17 cellular contexts compared by ENCODE assay signal in genomic region chr4:184949020-184949419, GRCh38.
A peak's percentile ranks its signal among the peaks of the same experiment; 100 is the strongest.
DNase-seq lines count a peak whose midpoint lies in the region; ATAC-seq and TF ChIP-seq lines count a peak whose summit lies in the region.
"Had no signal": no experiment of that assay in that cellular context is flagged by ENCODE, and none has a peak within 500 bp of the region (broad histone marks: within the 10 kb centered on the region; RNA-seq: fewer than 3 reads in every experiment).

No MANE protein-coding gene starts in this region.

- peak overlapping the region; percentile 7 to 66 (median 37); a peak in 19 of 22 replicates for H3K4me2 ChIP-seq in BLaER1 treated with 17β-estradiol and CSF1 and Interleukin-3, amounts not matched to agents 10 nM and 100 nM
- H3K4me2 ChIP-seq in GM23248 (ENCODE audit: unreplicated experiment): no peak overlapping the region

- H3K4me1 ChIP-seq in BLaER1 treated with 17β-estradiol and CSF1 and Interleukin-3, amounts not matched to agents 10 nM and 100 nM: peaks cover 14 to 34% (median 22%) of the 10 kb centered on the region in 10 experiments; a peak in 19 of 20 replicates
- no peaks in the 10 kb centered on the region for H3K4me1 ChIP-seq in endodermal cell (ENCODE audit: control insufficient read depth, insufficient read depth, low read length)
- H3K4me1 ChIP-seq in right lobe of liver: peaks cover 0 to 11% (median 3%) of the 10 kb centered on the region in 4 donors
- no peaks in the 10 kb centered on the region for H3K4me1 ChIP-seq in GM23248 (ENCODE audit: insufficient read depth)

- H3K27ac ChIP-seq in BLaER1 treated with 17β-estradiol and CSF1 and Interleukin-3, amounts not matched to agents 10 nM and 100 nM: no peak overlapping the region
- no peak overlapping the region for H3K27ac ChIP-seq in endodermal cell (ENCODE audit: low read depth, low read length)
- no peak overlapping the region for H3K27ac ChIP-seq in right lobe of liver
- H3K27ac ChIP-seq in GM23248: no peak overlapping the region
- H3K27ac ChIP-seq: C4-2B, HL-60 had no signal

- no peaks in the 10 kb centered on the region for H4K20me1 ChIP-seq in BLaER1 treated with 17β-estradiol and CSF1 and Interleukin-3, amounts not matched to agents 10 nM and 100 nM
- H4K20me1 ChIP-seq in GM23248 (ENCODE audit: insufficient read depth): no peaks in the 10 kb centered on the region

- no peak overlapping the region for H3K9ac ChIP-seq in BLaER1 treated with 17β-estradiol and CSF1 and Interleukin-3, amounts not matched to agents 10 nM and 100 nM
- H3K9ac ChIP-seq in endodermal cell (ENCODE audit: extremely low read depth, low read length, poor library complexity, severe bottlenecking) (no peak overlapping the region), GM23248 (no peak overlapping the region)

- ATAC-seq in right lobe of liver: peak in 3 of 4 donors; percentile 15 to 47 (median 28)
- no peak for ATAC-seq in GM18517 (IDR thresholded peaks at IDR 0.05; ENCODE audit: unreplicated experiment)
- ATAC-seq: HCT116 had no signal

- no peaks in the 10 kb centered on the region for H3K36me3 ChIP-seq in BLaER1 treated with 17β-estradiol and CSF1 and Interleukin-3, amounts not matched to agents 10 nM and 100 nM
- no peaks in the 10 kb centered on the region for H3K36me3 ChIP-seq in endodermal cell (ENCODE audit: control insufficient read depth, insufficient read depth, low read length)
- no peaks in the 10 kb centered on the region for H3K36me3 ChIP-seq in right lobe of liver
- H3K36me3 ChIP-seq in GM23248 (ENCODE audit: low read depth): no peaks in the 10 kb centered on the region

- H3K27me3 Mint-ChIP-seq in endodermal cell (ENCODE audit: insufficient read depth) (peaks cover 2% of the 10 kb centered on the region), type B pancreatic cell (peaks cover 23% of the 10 kb centered on the region)

- H3K79me2 ChIP-seq in GM23248 (ENCODE audit: insufficient read depth): no peaks in the 10 kb centered on the region

- intact Hi-C loops in right lobe of liver (cut with DNase I): no loop called here

- DNase-seq in endodermal cell (peak; percentile 10), right lobe of liver (peak in 1 of 3 donors; percentile 24), type B pancreatic cell (ENCODE audit: extremely low spot score, unreplicated experiment) (peak; percentile 20), KG1 (lab: John Stamatoyannopoulos, UW) (no peak), NCI-H82 treated with DMSO at 0.1 percent for 48 hours (lab: John Stamatoyannopoulos, UW; ENCODE audit: unreplicated experiment) (no peak), GM23248 (no peak)
- DNase-seq: ACHN; CD4-positive, alpha-beta memory T cell; COR-L47; DMS153; DMS79 treated with DMSO at 0.1 percent for 48 hours; EL had no signal

- H3K9me3 Mint-ChIP-seq in endodermal cell: no peaks in the 10 kb centered on the region
- H3K9me3 Mint-ChIP-seq in type B pancreatic cell: no peaks in the 10 kb centered on the region
- H3K9me3 Mint-ChIP-seq: CD4-positive, alpha-beta memory T cell had no signal

- H3K4me1 Mint-ChIP-seq in endodermal cell (no peaks in the 10 kb centered on the region), type B pancreatic cell (ENCODE audit: unreplicated experiment) (peaks cover 4% of the 10 kb centered on the region)
- H3K4me1 Mint-ChIP-seq: CD4-positive, alpha-beta memory T cell had no signal

- H3F3A ChIP-seq in GM23248 (ENCODE audit: insufficient read depth): no peaks in the 10 kb centered on the region

- no peak overlapping the region for H2AFZ ChIP-seq in GM23248

- 86 to 92% methylated on average over 2 to 3 of the region's 3 CpGs for WGBS in endodermal cell (ENCODE audit: insufficient coverage in 1 of 2, insufficient read length in 1 of 2), 2 experiments
- WGBS in right lobe of liver (ENCODE audit: insufficient coverage, low coverage, low lambda C conversion rate, missing lambda C conversion rate): 57% methylated on average over 1 of the region's 3 CpGs
- WGBS in GM23248 (ENCODE audit: low coverage in 1 of 2, low lambda C conversion rate in 2 of 2, missing lambda C conversion rate in 2 of 2), 2 experiments: 0 to 2% methylated on average over 3 of the region's 3 CpGs

- no peaks in the 10 kb centered on the region for H3K9me2 ChIP-seq in GM23248 (ENCODE audit: insufficient read depth)

- in situ Hi-C loops in GM23248 (cut with MboI): no loop called here

- H3K9me3 ChIP-seq in BLaER1 treated with 17β-estradiol and CSF1 and Interleukin-3, amounts not matched to agents 10 nM and 100 nM (replicated peaks in 1 of 11): peaks cover 0 to 5% (median 0%) of the 10 kb centered on the region in 11 experiments; a peak in 3 of 22 replicates
- H3K9me3 ChIP-seq in endodermal cell (ENCODE audit: control insufficient read depth, low read length) (no peaks in the 10 kb centered on the region), right lobe of liver (no peaks in the 10 kb centered on the region), GM23248 (ENCODE audit: low read depth) (no peaks in the 10 kb centered on the region)

- TF ChIP-seq CTCF in endodermal cell (conservative IDR thresholded peaks at IDR 0.05) (no peak), right lobe of liver (IDR thresholded peaks at IDR 0.05) (no peak), type B pancreatic cell (conservative IDR thresholded peaks at IDR 0.05) (no peak)

- no peak overlapping the region for H3K4me3 ChIP-seq in BLaER1 treated with 17β-estradiol and CSF1 and Interleukin-3, amounts not matched to agents 10 nM and 100 nM
- H3K4me3 ChIP-seq in endodermal cell (ENCODE audit: low read length) (no peak overlapping the region), right lobe of liver (no peak overlapping the region), GM23248 (no peak overlapping the region)

- no peaks in the 10 kb centered on the region for H3K36me3 Mint-ChIP-seq in endodermal cell (ENCODE audit: low read depth)
- no peaks in the 10 kb centered on the region for H3K36me3 Mint-ChIP-seq in type B pancreatic cell
- H3K36me3 Mint-ChIP-seq: CD4-positive, alpha-beta memory T cell had no signal

- H3K27ac Mint-ChIP-seq in endodermal cell (no peak overlapping the region), type B pancreatic cell (no peak overlapping the region)

- no peak for TF ChIP-seq POLR2A in right lobe of liver (IDR thresholded peaks at IDR 0.05)

- H3K4me3 Mint-ChIP-seq in endodermal cell (no peak overlapping the region), type B pancreatic cell (no peak overlapping the region)
- H3K4me3 Mint-ChIP-seq: CD4-positive, alpha-beta memory T cell had no signal

- H3K27me3 ChIP-seq in BLaER1 treated with 17β-estradiol and CSF1 and Interleukin-3, amounts not matched to agents 10 nM and 100 nM: no peaks in the 10 kb centered on the region
- H3K27me3 ChIP-seq in endodermal cell (ENCODE audit: control insufficient read depth, insufficient read depth, low read length, poor library complexity, severe bottlenecking): no peaks in the 10 kb centered on the region
- H3K27me3 ChIP-seq in right lobe of liver: no peaks in the 10 kb centered on the region
- H3K27me3 ChIP-seq in GM23248 (replicated peaks; ENCODE audit: insufficient read depth): no peaks in the 10 kb centered on the region; the same call in none of the 2 replicates

Comparison
In these comparisons a context has a peak if more than half of its experiments do, and no peak if none do; other contexts are left out.
1. DNase-seq: peak in endodermal cell (single experiment) and type B pancreatic cell (single experiment); none in KG1 (single experiment), NCI-H82 treated with DMSO at 0.1 percent for 48 hours (single experiment) and GM23248 (single experiment).